1 cellular context compared by ENCODE assay signal in genomic region chr4:75834095-75834771, GRCh38.
TF ChIP-seq lines count a peak whose summit lies in the region.

No MANE protein-coding gene starts in this region.

TF ChIP-seq in IMR-90, 13 proteins besides CTCF, POLR2A, EP300 and RAD21 (continued from another document):
- TF ChIP-seq SMC3 (IDR thresholded peaks at IDR 0.05; ENCODE audit: low read depth, low read length) (no peak), MXI1 (IDR thresholded peaks at IDR 0.05; ENCODE audit: borderline replicate concordance, low read depth, low read length) (no peak), MAZ (IDR thresholded peaks at IDR 0.05; ENCODE audit: borderline replicate concordance, low read depth, low read length) (no peak), FOS (IDR thresholded peaks at IDR 0.05; ENCODE audit: low read depth, low read length) (no peak), ELK1 (IDR thresholded peaks at IDR 0.05; ENCODE audit: borderline replicate concordance, low read depth, low read length) (no peak), BHLHE40 (IDR thresholded peaks at IDR 0.05; ENCODE audit: low read depth, low read length) (no peak), USF2 (IDR thresholded peaks at IDR 0.05; ENCODE audit: low read depth, low read length) (no peak)
TF ChIP-seq in IMR-90: peak in this region for 0.
